Comparison of ENCODE assay signal across 8 cellular contexts in the genomic region with DNA sequence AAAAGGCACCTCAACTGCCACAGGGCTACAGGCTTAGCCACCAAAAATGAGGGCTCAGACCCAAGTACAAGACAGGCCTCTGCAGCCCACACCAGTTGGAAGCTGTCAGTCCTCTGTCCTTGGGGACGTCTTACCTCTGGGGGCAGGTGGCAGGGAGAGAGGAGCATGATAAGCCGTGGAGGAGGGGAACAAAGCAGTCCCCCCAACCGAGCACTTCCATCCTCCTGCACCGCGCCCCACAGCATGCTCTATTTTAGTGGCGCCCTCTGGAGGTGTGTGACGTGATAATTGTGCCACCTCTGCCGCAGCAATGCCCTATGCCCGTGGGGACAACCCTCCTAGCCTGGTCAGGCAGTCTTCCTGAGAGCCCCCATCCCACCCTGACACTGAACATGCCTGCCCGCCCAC. TPM values are rescaled to one million over a fixed set of nuclear protein-coding genes. Genes with fewer than 3 reads are reported as not detected.
DNase-seq lines count a peak whose midpoint lies in the region; TF ChIP-seq lines count a peak whose summit lies in the region.

No MANE protein-coding gene starts in this region.

- H3K79me2 ChIP-seq in Karpas-422 (ENCODE audit: low read length) (no peaks in the 10 kb centered on the region), parathyroid adenoma (peaks cover 7% of the 10 kb centered on the region)

- no peaks in the 10 kb centered on the region for H3K27me3 ChIP-seq in Karpas-422 (ENCODE audit: low read length)
- no peaks in the 10 kb centered on the region for H3K27me3 ChIP-seq in adipocyte (replicated peaks; ENCODE audit: control insufficient read depth, insufficient read depth, low read length)
- no peaks in the 10 kb centered on the region for H3K27me3 ChIP-seq in parathyroid adenoma (ENCODE audit: control insufficient read depth, insufficient read depth, low read length)
- H3K27me3 ChIP-seq in ovary, result no peaks in the 10 kb centered on the region

- no peaks in the 10 kb centered on the region; the same call in 1 of the 2 replicates for H4K20me1 ChIP-seq in Karpas-422 (ENCODE audit: insufficient read depth, low read depth, low read length)

- peak; percentile 28 for DNase-seq in EL
- peak; percentile 80 for DNase-seq in Karpas-422
- peak; percentile 39 for DNase-seq in adipocyte (ENCODE audit: low read depth)
- DNase-seq in NCI-H524 treated with DMSO at 0.1 percent for 48 hours (lab: John Stamatoyannopoulos, UW), result no peak
- DNase-seq in GM19240 (ENCODE audit: insufficient read length, low spot score), result no peak
- no peak for DNase-seq in ovary
- DNase-seq in AG08395 (ENCODE audit: low spot score), result no peak

- 61 to 65% (median 63%) methylated on average over 8 to 10 of the region's 10 CpGs for WGBS in ovary, 3 donors

- H3K9me3 ChIP-seq in Karpas-422 (ENCODE audit: low read length) (no peaks in the 10 kb centered on the region), adipocyte (ENCODE audit: control insufficient read depth, low read length) (no peaks in the 10 kb centered on the region), parathyroid adenoma (ENCODE audit: control insufficient read depth, low read length) (no peaks in the 10 kb centered on the region), ovary (no peaks in the 10 kb centered on the region)

- H2AFZ ChIP-seq in Karpas-422 (ENCODE audit: low read length) (no peak overlapping the region), parathyroid adenoma (no peak overlapping the region)

- H3K4me1 ChIP-seq in Karpas-422 (ENCODE audit: low read length) (peaks cover 11% of the 10 kb centered on the region), adipocyte (ENCODE audit: control insufficient read depth, insufficient read depth, low read length) (peaks cover 20% of the 10 kb centered on the region), parathyroid adenoma (no peaks in the 10 kb centered on the region), ovary (ENCODE audit: insufficient read depth) (peaks cover 2% of the 10 kb centered on the region)

- no peaks in the 10 kb centered on the region for H3K36me3 ChIP-seq in Karpas-422 (ENCODE audit: insufficient read depth, low read length)
- H3K36me3 ChIP-seq in adipocyte (ENCODE audit: control insufficient read depth, insufficient read depth, low read length, severe bottlenecking), result peaks cover 65% of the 10 kb centered on the region
- no peaks in the 10 kb centered on the region for H3K36me3 ChIP-seq in parathyroid adenoma (ENCODE audit: control insufficient read depth, insufficient read depth, low read length)
- H3K36me3 ChIP-seq in ovary, result no peaks in the 10 kb centered on the region

- TF ChIP-seq POLR2A in ovary (IDR thresholded peaks at IDR 0.05), result no peak

- H3K4me2 ChIP-seq in Karpas-422 (ENCODE audit: low read depth, low read length, poor library complexity, severe bottlenecking) (no peak overlapping the region), parathyroid adenoma (ENCODE audit: low read length) (no peak overlapping the region)

- H3K9ac ChIP-seq in Karpas-422 (ENCODE audit: low read length), result no peak overlapping the region
- H3K9ac ChIP-seq in adipocyte (ENCODE audit: low read length), result no peak overlapping the region
- H3K9ac ChIP-seq in parathyroid adenoma, result no peak overlapping the region

- H3K9me2 ChIP-seq in Karpas-422 (replicated peaks; ENCODE audit: insufficient read depth, low read length), result no peaks in the 10 kb centered on the region

- H3K4me3 ChIP-seq in Karpas-422 (ENCODE audit: low read length), result no peak overlapping the region
- H3K4me3 ChIP-seq in adipocyte (ENCODE audit: low read length), result no peak overlapping the region
- no peak overlapping the region for H3K4me3 ChIP-seq in parathyroid adenoma (ENCODE audit: low read depth, low read length)
- no peak overlapping the region for H3K4me3 ChIP-seq in ovary

- peak; percentile 15 for TF ChIP-seq CTCF in parathyroid adenoma (IDR thresholded peaks at IDR 0.05)
- no peak for TF ChIP-seq CTCF in ovary (IDR thresholded peaks at IDR 0.05)

- no peak overlapping the region for H3K27ac ChIP-seq in Karpas-422 (ENCODE audit: low read length)
- no peak overlapping the region for H3K27ac ChIP-seq in parathyroid adenoma
- no peak overlapping the region for H3K27ac ChIP-seq in ovary

- no peak for TF ChIP-seq EP300 in ovary (IDR thresholded peaks at IDR 0.05)

- intact Hi-C loops in ovary (cut with DNase I), result no loop called here

RNA-seq across cellular contexts. Expression of a gene that starts 13.6 kb away (rescaled TPM):
- 43.6 and 59.6 TPM in 2 replicates for total RNA-seq in Karpas-422 (2014; rRNA removed; shearing (Covaris generic); ENCODE audit: low replicate concordance)
- total RNA-seq in ovary, result 10 to 100 TPM; 14.4 to 56.7 (median 36.2) TPM
- polyA plus RNA-seq in ovary, result 10 to 100 TPM; 37.1 to 49.1 TPM

RNA-seq across cellular contexts. Expression of a gene that starts 17.7 kb away (rescaled TPM):
- total RNA-seq in Karpas-422 (2014; rRNA removed; shearing (Covaris generic); ENCODE audit: low replicate concordance), result 43.9 and 73.1 TPM in 2 replicates
- 10 to 100 TPM; 21.3 to 54.6 (median 37.1) TPM for total RNA-seq in ovary
- polyA plus RNA-seq in ovary, result 10 to 100 TPM; 17.1 to 29.2 TPM

RNA-seq across cellular contexts. Expression of a gene that starts 39.3 kb away (rescaled TPM):
- 24.4 and 44.2 TPM in 2 replicates for total RNA-seq in Karpas-422 (2014; rRNA removed; shearing (Covaris generic); ENCODE audit: low replicate concordance)
- total RNA-seq in ovary, result 10 to 100 TPM; 35.1 to 97.6 (median 67.2) TPM
- 10 to 100 TPM; 11.4 to 75.8 TPM for polyA plus RNA-seq in ovary

RNA-seq across cellular contexts. Expression of a gene that starts 57.6 kb away (rescaled TPM):
- total RNA-seq in Karpas-422 (2014; rRNA removed; shearing (Covaris generic); ENCODE audit: low replicate concordance), result 3.7 and 4.6 TPM in 2 replicates
- 1 to 10 TPM in 3 of 7 donors, under 1 TPM in 4; 0.86 to 6.3 (median 0.97) TPM for total RNA-seq in ovary
- 1 to 10 TPM; 1.0 TPM for polyA plus RNA-seq in ovary

Comparison
In these comparisons a context has a peak if more than half of its experiments do, and no peak if none do; other contexts are left out.
1. DNase-seq: peak in EL (single experiment), Karpas-422 (single experiment) and adipocyte (single experiment); none in NCI-H524 treated with DMSO at 0.1 percent for 48 hours (single experiment), GM19240 (single experiment), ovary (0 of 5) and AG08395 (single experiment).